Comparison of ENCODE assay signal across 26 cellular contexts in the genomic region with DNA sequence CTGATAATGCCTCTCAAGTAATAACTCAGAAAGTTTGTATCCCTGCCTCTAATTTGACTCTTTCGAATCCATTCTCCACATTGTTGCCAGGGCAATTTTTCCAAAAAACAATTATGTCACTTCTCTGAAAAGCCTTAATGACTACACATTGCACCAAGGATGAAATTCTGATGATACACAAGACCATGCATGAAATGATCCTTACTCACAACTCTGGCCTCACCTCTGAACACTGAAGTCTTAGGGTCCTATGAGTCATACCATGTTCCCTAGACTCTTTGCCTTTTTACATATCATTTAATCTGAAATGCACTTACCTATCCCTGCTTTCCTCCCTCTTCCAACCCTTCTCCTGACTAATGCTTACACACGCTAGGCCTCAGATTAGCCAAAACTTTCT. TPM values are rescaled to one million over a fixed set of nuclear protein-coding genes. Genes with fewer than 3 reads are reported as not detected.
DNase-seq lines count a peak whose midpoint lies in the region; ATAC-seq, FAIRE-seq and TF ChIP-seq lines count a peak whose summit lies in the region.
"Had no signal": no experiment of that assay in that cellular context is flagged by ENCODE, and none has a peak within 500 bp of the region (broad histone marks: within the 10 kb centered on the region; RNA-seq: fewer than 3 reads in every experiment).

No MANE protein-coding gene starts in this region.

- peaks cover 0 to 1% (median 0%) of the 10 kb centered on the region in 3 donors for H3K4me1 Mint-ChIP-seq in CD8-positive, alpha-beta memory T cell
- H3K4me1 Mint-ChIP-seq: T-helper 17 cell had no signal

- POLR2A ChIA-PET in RWPE1 (lab: Yijun Ruan, JAX; ENCODE audit: low non-redundant PET) = no interaction called here
- POLR2A ChIA-PET in CD8-positive, alpha-beta memory T cell (lab: Charles Lee) = no interaction called here

- no peaks in the 10 kb centered on the region for H3K9me3 ChIP-seq in CD8-positive, alpha-beta memory T cell (ENCODE audit: low read length)
- H3K9me3 ChIP-seq: SJSA1 had no signal

- H3K9me3 Mint-ChIP-seq in CD8-positive, alpha-beta memory T cell = peaks cover 11 to 45% (median 37%) of the 10 kb centered on the region in 5 donors

- no peaks in the 10 kb centered on the region for H3K4me1 ChIP-seq in CD8-positive, alpha-beta memory T cell (ENCODE audit: insufficient read depth, low read length)
- H3K4me1 ChIP-seq: left lung, SJSA1, tibial artery had no signal

- H3K27me3 ChIP-seq in CD8-positive, alpha-beta memory T cell (ENCODE audit: insufficient read depth, low read length, poor library complexity, severe bottlenecking) = no peaks in the 10 kb centered on the region
- H3K27me3 ChIP-seq: left lung, SJSA1, tibial artery had no signal

- no peak for TF ChIP-seq POLR2A in H54 (IDR thresholded peaks at IDR 0.05; ENCODE audit: low read depth, low read length)

- CTCF ChIA-PET in RWPE1 (lab: Yijun Ruan, JAX) = no interaction called here
- CTCF ChIA-PET in CD8-positive, alpha-beta memory T cell (lab: Charles Lee) = no interaction called here

- no peak overlapping the region for H3K27ac ChIP-seq in RWPE1
- H3K27ac ChIP-seq in CD8-positive, alpha-beta memory T cell (ENCODE audit: low read depth, low read length) = no peak overlapping the region
- H3K27ac ChIP-seq: left lung, SJSA1, tibial artery, VCaP had no signal

- no peak overlapping the region for H3K4me3 ChIP-seq in CD8-positive, alpha-beta memory T cell (ENCODE audit: low read length)
- H3K4me3 ChIP-seq: left lung, mucosa of descending colon, SJSA1, tibial artery had no signal

- H3K27ac Mint-ChIP-seq in CD8-positive, alpha-beta memory T cell = no peak overlapping the region
- H3K27ac Mint-ChIP-seq: CD4-positive, alpha-beta memory T cell; IgD-negative memory B cell; T-helper 17 cell had no signal

- ATAC-seq in esophagus mucosa = peak; percentile 85
- ATAC-seq in omental fat pad (ENCODE audit: low FRiP score) = peak; percentile 51
- no peak for ATAC-seq in GM21619 (IDR thresholded peaks at IDR 0.05; ENCODE audit: unreplicated experiment)
- no peak for ATAC-seq in HG03139 (IDR thresholded peaks at IDR 0.05; ENCODE audit: unreplicated experiment)
- ATAC-seq: left lung, mucosa of descending colon, T-helper 17 cell had no signal

- TF ChIP-seq CTCF in RWPE1 (conservative IDR thresholded peaks at IDR 0.05; ENCODE audit: low read depth) (no peak), omental fat pad (IDR thresholded peaks at IDR 0.05) (no peak)

- H3K36me3 Mint-ChIP-seq in CD8-positive, alpha-beta memory T cell = peaks cover 2 to 42% (median 9%) of the 10 kb centered on the region in 3 donors

- DNase-seq in H54 (ENCODE audit: insufficient read length, low spot score) = peak; percentile 1
- DNase-seq in RWPE1 (ENCODE audit: low spot score) = peak; percentile 76
- DNase-seq in omental fat pad (ENCODE audit: low spot score) = no peak
- no peak for DNase-seq in CD8-positive, alpha-beta memory T cell
- no peak for DNase-seq in GM19239 (ENCODE audit: insufficient read length, low spot score)
- DNase-seq: activated CD4-positive, alpha-beta T cell treated with anti-CD3 and anti-CD28 coated beads, Interleukin-2, amount 50 U/mL, for 1 hour; activated effector memory CD4-positive, alpha-beta T cell treated with Interleukin-2 at 50 U/mL for 16 hours; caudate nucleus; CD4-positive, alpha-beta memory T cell; erythroblast; glutamatergic neuron; left lung; mucosa of descending colon; NCI-H2227 treated with DMSO at 0.1 percent for 48 hours; NCI-H82; OCI-M1; stimulated activated naive CD4-positive, alpha-beta T cell treated with Interleukin-2 at 50 U/mL for 16 hours; T-helper 17 cell; tibial artery had no signal

- H3K36me3 ChIP-seq in CD8-positive, alpha-beta memory T cell (ENCODE audit: insufficient read depth, low read length) = no peaks in the 10 kb centered on the region
- H3K36me3 ChIP-seq: left lung, SJSA1, tibial artery had no signal

- peak; percentile 75 for FAIRE-seq in H54 (lab: Jason Lieb, UNC)
- no peak for FAIRE-seq in GM19239 (lab: Jason Lieb, UNC)
- FAIRE-seq: GM12891 had no signal

- no peaks in the 10 kb centered on the region for H3K27me3 Mint-ChIP-seq in CD8-positive, alpha-beta memory T cell
- H3K27me3 Mint-ChIP-seq: CD4-positive, alpha-beta memory T cell; T-helper 17 cell had no signal

- H3K4me3 Mint-ChIP-seq in CD8-positive, alpha-beta memory T cell = no peak overlapping the region
- H3K4me3 Mint-ChIP-seq: CD4-positive, alpha-beta memory T cell; T-helper 17 cell had no signal

RNA-seq across cellular contexts. Expression of a gene that starts 51.0 kb away (rescaled TPM):
- total RNA-seq in esophagus mucosa = 5.3 TPM
- 10 to 100 TPM; 15.9 to 18.5 (median 17.4) TPM for total RNA-seq in omental fat pad
- total RNA-seq in CD8-positive, alpha-beta memory T cell = 1 to 10 TPM; 7.2 to 7.9 TPM
- 5.9 TPM for polyA plus RNA-seq in CD8-positive, alpha-beta memory T cell

RNA-seq across cellular contexts. Expression of a gene that starts 51.5 kb away (rescaled TPM):
- 123 TPM for total RNA-seq in esophagus mucosa
- total RNA-seq in omental fat pad = 100 to 1,000 TPM; 152 to 266 (median 192) TPM
- 100 to 1,000 TPM; 182 to 191 TPM for total RNA-seq in CD8-positive, alpha-beta memory T cell
- 241 TPM for polyA plus RNA-seq in CD8-positive, alpha-beta memory T cell

Comparison
In these comparisons a context has a peak if more than half of its experiments do, and no peak if none do; other contexts are left out.
1. DNase-seq: peak in H54 (single experiment) and RWPE1 (single experiment); none in omental fat pad (single experiment), CD8-positive, alpha-beta memory T cell (0 of 5) and GM19239 (single experiment).
2. ATAC-seq: peak in esophagus mucosa (single experiment) and omental fat pad (single experiment); none in GM21619 (single experiment) and HG03139 (single experiment).